ENCODE assay signal across 8 cellular contexts in the genomic region with DNA sequence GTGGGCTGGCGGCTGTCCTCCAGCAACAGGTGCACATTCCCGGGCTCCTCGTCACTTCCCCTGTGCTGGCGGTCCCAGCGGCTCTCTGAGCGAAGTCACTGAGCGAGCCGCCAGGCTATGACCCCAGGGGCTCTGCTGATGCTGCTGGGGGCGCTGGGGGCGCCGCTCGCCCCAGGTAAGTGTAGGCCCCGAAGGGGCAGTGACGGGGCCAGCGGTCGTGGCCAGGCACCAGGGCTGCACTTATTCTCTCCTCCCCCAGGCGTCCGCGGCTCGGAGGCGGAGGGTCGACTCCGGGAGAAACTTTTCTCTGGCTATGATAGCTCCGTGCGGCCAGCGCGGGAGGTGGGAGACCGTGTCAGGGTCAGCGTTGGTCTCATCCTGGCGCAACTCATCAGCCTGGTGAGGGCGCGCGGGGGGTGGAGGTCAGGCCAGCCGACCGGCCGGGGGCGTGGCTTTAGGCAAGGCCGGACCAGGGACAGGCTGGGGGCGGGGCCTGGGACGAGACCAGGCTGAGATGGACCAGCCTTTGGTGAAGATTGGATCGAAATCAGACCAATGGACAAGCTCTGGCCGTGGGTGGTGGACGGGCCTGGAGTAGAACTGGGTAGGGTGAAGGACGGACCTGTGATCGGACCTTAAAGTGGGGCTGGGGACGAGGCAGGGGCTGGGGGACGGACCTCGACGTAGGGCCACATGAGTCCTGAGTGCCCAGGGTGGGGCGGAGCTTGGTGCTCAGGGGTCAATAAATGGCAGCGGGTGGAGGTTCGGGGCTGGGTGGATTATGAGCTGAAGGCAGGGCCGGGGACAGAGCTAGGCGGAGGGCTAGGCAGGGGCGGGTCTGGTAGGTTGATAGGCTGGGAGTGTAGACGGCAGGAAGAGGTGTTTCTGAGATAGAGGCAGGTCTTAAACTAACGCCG. TPM values are rescaled to one million over a fixed set of nuclear protein-coding genes. Genes with fewer than 3 reads are reported as not detected.
DNase-seq lines count a peak whose midpoint lies in the region; ATAC-seq and TF ChIP-seq lines count a peak whose summit lies in the region.

A gene with protein sequence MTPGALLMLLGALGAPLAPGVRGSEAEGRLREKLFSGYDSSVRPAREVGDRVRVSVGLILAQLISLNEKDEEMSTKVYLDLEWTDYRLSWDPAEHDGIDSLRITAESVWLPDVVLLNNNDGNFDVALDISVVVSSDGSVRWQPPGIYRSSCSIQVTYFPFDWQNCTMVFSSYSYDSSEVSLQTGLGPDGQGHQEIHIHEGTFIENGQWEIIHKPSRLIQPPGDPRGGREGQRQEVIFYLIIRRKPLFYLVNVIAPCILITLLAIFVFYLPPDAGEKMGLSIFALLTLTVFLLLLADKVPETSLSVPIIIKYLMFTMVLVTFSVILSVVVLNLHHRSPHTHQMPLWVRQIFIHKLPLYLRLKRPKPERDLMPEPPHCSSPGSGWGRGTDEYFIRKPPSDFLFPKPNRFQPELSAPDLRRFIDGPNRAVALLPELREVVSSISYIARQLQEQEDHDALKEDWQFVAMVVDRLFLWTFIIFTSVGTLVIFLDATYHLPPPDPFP (plus strand): TSS at position 51 of the 917 bp plus-strand sequence. CDS start 67 bp downstream, at position 118.

- DNase-seq in AG08396 (ENCODE audit: low spot score) (peak; percentile 81), GM23248 (peak; percentile 62), SW480 (ENCODE audit: low spot score) (peak; percentile 86), coronary artery (ENCODE audit: low spot score) (peak; percentile 82), kidney tubule cell (ENCODE audit: low spot score) (peak; percentile 78), spleen (peak; percentile 92), NCI-H1694 treated with DMSO at 0.1 percent for 48 hours (lab: John Stamatoyannopoulos, UW) (no peak)

- no peak for TF ChIP-seq POLR2A in spleen (IDR thresholded peaks at IDR 0.05)

- ATAC-seq in GM19463 (IDR thresholded peaks at IDR 0.05; ENCODE audit: unreplicated experiment), result no peak

- H3K4me3 ChIP-seq in GM23248, result peak within 1 kb of the TSS; percentile 56
- peak within 1 kb of the TSS; percentile 72 for H3K4me3 ChIP-seq in coronary artery
- H3K4me3 ChIP-seq in spleen, result peak within 1 kb of the TSS; percentile 8 to 67 (median 38)

- 7 to 16% methylated on average over 45 to 47 of the region's 58 CpGs for WGBS in GM23248 (ENCODE audit: low coverage in 1 of 2, low lambda C conversion rate in 2 of 2, missing lambda C conversion rate in 2 of 2), 2 experiments
- WGBS in spleen, 5 donors, result 3 to 5% (median 4%) methylated on average over 29 to 58 of the region's 58 CpGs

- H3K9me2 ChIP-seq in GM23248 (ENCODE audit: insufficient read depth), result no peaks in the 10 kb centered on the region

- H3K4me1 ChIP-seq in GM23248 (ENCODE audit: insufficient read depth), result peaks cover 11% of the 10 kb centered on the region
- peaks cover 10 to 42% (median 28%) of the 10 kb centered on the region in 6 donors for H3K4me1 ChIP-seq in spleen

- H3K4me2 ChIP-seq in GM23248 (ENCODE audit: unreplicated experiment), result peak within 1 kb of the TSS; percentile 77

- H4K20me1 ChIP-seq in GM23248 (ENCODE audit: insufficient read depth), result no peaks in the 10 kb centered on the region

- TF ChIP-seq CTCF in coronary artery (IDR thresholded peaks at IDR 0.05) (no peak), spleen (IDR thresholded peaks at IDR 0.05 in 8 of 11, conservative IDR thresholded peaks at IDR 0.05 in 3 of 11) (peak in 1 of 11 experiments; percentile 21)

- in situ Hi-C loops in GM23248 (cut with MboI), result no loop called here

- H3F3A ChIP-seq in GM23248 (ENCODE audit: insufficient read depth), result peaks cover 13% of the 10 kb centered on the region

- H3K27ac ChIP-seq in GM23248, result no peak within 1 kb of the TSS
- H3K27ac ChIP-seq in coronary artery, result peak within 1 kb of the TSS in 1 of 2 donors; percentile 21
- H3K27ac ChIP-seq in spleen, result peak within 1 kb of the TSS in 5 of 8 donors; percentile 23 to 58 (median 37)

- H3K9me3 ChIP-seq in GM23248 (ENCODE audit: low read depth) (no peaks in the 10 kb centered on the region), spleen (no peaks in the 10 kb centered on the region)

- peaks cover 21% of the 10 kb centered on the region for H3K27me3 ChIP-seq in GM23248 (replicated peaks; ENCODE audit: insufficient read depth)
- peaks cover 0 to 69% (median 32%) of the 10 kb centered on the region in 7 donors for H3K27me3 ChIP-seq in spleen (replicated peaks in 1 of 7)

- H2AFZ ChIP-seq in GM23248, result peak within 1 kb of the TSS; percentile 71

- H3K36me3 ChIP-seq in GM23248 (ENCODE audit: low read depth) (no peaks in the 10 kb centered on the region), spleen (no peaks in the 10 kb centered on the region)

- no peak within 1 kb of the TSS for H3K9ac ChIP-seq in GM23248

- no peaks in the 10 kb centered on the region for H3K79me2 ChIP-seq in GM23248 (ENCODE audit: insufficient read depth)

- intact Hi-C loops in spleen (cut with DNase I; ENCODE audit: low total_unique reads), result no loop called here

RNA-seq across cellular contexts. Expression of the gene that starts here (rescaled TPM):
- total RNA-seq in GM23248 (2014; rRNA removed; shearing (Covaris generic)), result 3.9 and 4.9 TPM in 2 replicates
- 3.5 and 4.2 TPM in 2 replicates for polyA plus RNA-seq in GM23248 (2016; fragmentation: Nextera tagmentation; extraction: Ambion mirVana)
- total RNA-seq in spleen, result 10 to 100 TPM in 5 of 7 donors, 1 to 10 TPM in 2; 7.3 to 12.9 (median 11.4) TPM
- 10 to 100 TPM in 2 of 3 donors, 1 to 10 TPM in 1; 7.3 to 12.4 (median 11.1) TPM for polyA plus RNA-seq in spleen
